29 cellular contexts compared by ENCODE assay signal in the genomic region with DNA sequence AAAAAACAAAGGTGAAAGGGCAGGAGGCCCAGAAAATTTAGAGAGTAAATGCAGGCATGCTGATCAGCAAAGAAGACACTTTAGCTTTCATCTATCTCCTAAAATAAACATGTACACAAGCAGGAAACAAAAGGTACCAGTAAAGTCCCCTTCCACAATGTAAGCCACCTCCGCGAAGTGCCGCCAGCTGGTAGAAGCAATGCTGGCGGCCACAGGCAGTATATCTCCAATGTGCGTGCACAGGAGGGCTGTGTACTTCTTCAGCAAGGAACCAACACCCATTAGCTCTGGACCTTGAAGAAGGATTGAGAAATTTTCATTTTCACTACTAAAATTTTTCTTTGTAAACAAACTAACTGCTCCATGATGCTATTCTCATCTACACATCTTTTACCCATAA.
"Had no signal": no experiment of that assay in that cellular context is flagged by ENCODE, and none has a peak within 500 bp of the region (broad histone marks: within the 10 kb centered on the region; RNA-seq: fewer than 3 reads in every experiment).

No MANE protein-coding gene starts in this region.

- H3K4me3 ChIP-seq: dorsolateral prefrontal cortex, esophagus squamous epithelium, lower lobe of right lung, ovary, smooth muscle cell, suprapubic skin, transverse colon, upper lobe of right lung, uterus had no signal

- H3K36me3 ChIP-seq: ovary, uterus had no signal

- H3K27ac ChIP-seq: dorsolateral prefrontal cortex, esophagus squamous epithelium, lower lobe of right lung, ovary, suprapubic skin, transverse colon, upper lobe of right lung, uterus had no signal

- DNase-seq: dorsolateral prefrontal cortex; effector CD4-positive, alpha-beta T cell; esophagus squamous epithelium; foreskin melanocyte; hypothalamus; immature natural killer cell; islet precursor cell; kidney glomerular epithelial cell; left colon; left ventricle myocardium superior; lower lobe of right lung; naive thymus-derived CD8-positive, alpha-beta T cell; occipital lobe; ovary; stimulated activated CD4-positive, alpha-beta T cell treated with anti-CD3 and anti-CD28 coated beads, Interleukin-12 subunit alpha, Interleukin-12 subunit beta, amount 100 ng/mL, for 4 hours; stimulated activated CD4-positive, alpha-beta T cell treated with anti-CD3 and anti-CD28 coated beads, Interleukin-1b, Interleukin-23, amount 100 ng/mL, for 48 hours; stimulated activated CD4-positive, alpha-beta T cell treated with anti-CD3 and anti-CD28 coated beads, Interleukin-4, amount 100 ng/mL, for 1 hour; stimulated activated CD8-positive, alpha-beta memory T cell treated with anti-CD3 and anti-CD28 coated beads, Interleukin-4, amount 100 ng/mL, for 48 hours; stimulated activated naive CD4-positive, alpha-beta T cell; stimulated activated naive CD8-positive, alpha-beta T cell treated with anti-CD3 and anti-CD28 coated beads, Interleukin-15, amount 100 ng/mL, for 72 hours; transverse colon; upper lobe of right lung; uterus had no signal

- H3K4me1 Mint-ChIP-seq: immature natural killer cell; stimulated activated naive CD8-positive, alpha-beta T cell treated with anti-CD3 and anti-CD28 coated beads, Interleukin-15, amount 100 ng/mL, for 72 hours had no signal

- FAIRE-seq: colon, endothelial cell of umbilical vein had no signal

- H3K27me3 Mint-ChIP-seq: naive thymus-derived CD8-positive, alpha-beta T cell; progenitor cell of endocrine pancreas; stimulated activated naive CD8-positive, alpha-beta T cell treated with anti-CD3 and anti-CD28 coated beads, Interleukin-15, amount 100 ng/mL, for 72 hours had no signal

- H3K9me3 ChIP-seq: lower lobe of right lung, suprapubic skin, upper lobe of right lung, uterus had no signal

- ATAC-seq: left colon; left ventricle myocardium superior; lower lobe of right lung; naive thymus-derived CD8-positive, alpha-beta T cell; sciatic nerve; stimulated activated naive CD8-positive, alpha-beta T cell treated with anti-CD3 and anti-CD28 coated beads, Interleukin-15, amount 100 ng/mL, for 72 hours; upper lobe of right lung had no signal

- H3K27me3 ChIP-seq: dorsolateral prefrontal cortex, esophagus squamous epithelium, ovary, suprapubic skin, transverse colon, upper lobe of right lung, uterus had no signal

- H3K4me2 ChIP-seq: smooth muscle cell had no signal

- H3K27ac Mint-ChIP-seq: progenitor cell of endocrine pancreas had no signal

- H3K4me1 ChIP-seq: esophagus squamous epithelium, lower lobe of right lung, suprapubic skin, transverse colon, upper lobe of right lung, uterus had no signal

- H3K4me3 Mint-ChIP-seq: immature natural killer cell; naive thymus-derived CD8-positive, alpha-beta T cell; stimulated activated naive CD8-positive, alpha-beta T cell treated with anti-CD3 and anti-CD28 coated beads, Interleukin-15, amount 100 ng/mL, for 72 hours had no signal
